In genomic region chr11:113951487-113951886, GRCh38 we compare ENCODE assay signal across 1 cellular context.
TF ChIP-seq lines count a peak whose summit lies in the region.

No MANE protein-coding gene starts in this region.

TF ChIP-seq in H1, 55 proteins besides CTCF, POLR2A, EP300 and RAD21:
- no peak for TF ChIP-seq POLR2AphosphoS5 (IDR thresholded peaks at IDR 0.05; ENCODE audit: low read depth, low read length)
- no peak for TF ChIP-seq SP1 (IDR thresholded peaks at IDR 0.05; ENCODE audit: low read depth, low read length)
TF ChIP-seq in H1: peak in this region for 0.
